Comparison of ENCODE assay signal across 6 cellular contexts in genomic region chr2:84165256-84165655, GRCh38.
"Had no signal": no experiment of that assay in that cellular context is flagged by ENCODE, and none has a peak within 500 bp of the region (broad histone marks: within the 10 kb centered on the region; RNA-seq: fewer than 3 reads in every experiment).

No MANE protein-coding gene starts in this region.

- H3K4me2 ChIP-seq: KMS-11 had no signal

- H3K9ac ChIP-seq: KMS-11 had no signal

- FAIRE-seq: HTR-8/SVneo had no signal

- DNase-seq: IMR-90, KBM-7, KG1 had no signal

- H3K27ac ChIP-seq: HL-60, KMS-11 had no signal
